In the genomic region with DNA sequence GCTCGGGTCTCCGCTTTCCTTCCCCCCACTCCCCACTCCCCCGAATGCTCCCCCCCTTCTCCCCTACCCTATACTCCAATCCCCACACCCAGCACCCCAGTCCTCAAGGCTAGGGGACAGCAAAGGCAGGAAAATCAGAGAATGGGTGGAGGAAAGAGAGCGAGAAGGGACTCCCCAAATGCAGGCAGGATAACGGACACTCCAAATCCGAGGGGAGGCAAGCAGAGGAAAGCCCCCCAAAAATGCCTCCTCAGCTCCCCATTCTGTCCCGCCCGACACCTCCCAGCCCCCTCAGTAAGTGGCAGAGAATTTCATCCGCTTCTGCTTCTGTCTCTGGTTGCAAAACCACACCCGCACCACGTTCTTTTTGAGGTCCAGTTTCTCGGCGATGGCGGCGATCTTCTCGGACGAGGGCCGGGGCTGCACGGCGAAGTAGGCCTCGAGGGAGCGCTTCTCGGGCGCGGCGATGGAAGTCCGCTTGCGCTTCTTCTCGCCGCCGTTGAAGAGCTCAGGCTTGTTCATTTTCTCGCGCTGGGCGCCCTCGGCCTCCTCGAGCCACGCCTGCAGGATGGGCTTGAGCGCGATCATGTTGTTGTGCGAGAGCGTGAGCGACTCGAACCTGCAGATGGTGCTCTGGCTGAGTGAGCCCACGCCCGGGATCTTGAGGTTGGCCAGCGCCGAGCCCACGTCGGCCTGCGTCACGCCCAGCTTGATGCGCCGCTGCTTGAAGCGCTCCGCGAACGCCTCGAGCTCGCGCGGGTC, we compare ENCODE assay signal across 11 cellular contexts. TPM values are rescaled to one million over a fixed set of nuclear protein-coding genes. Genes with fewer than 3 reads are reported as not detected.
A peak's percentile ranks its signal among the peaks of the same experiment; 100 is the strongest.
DNase-seq lines count a peak whose midpoint lies in the region; FAIRE-seq and TF ChIP-seq lines count a peak whose summit lies in the region.
"Had no signal": no experiment of that assay in that cellular context is flagged by ENCODE, and none has a peak within 500 bp of the region (broad histone marks: within the 10 kb centered on the region; RNA-seq: fewer than 3 reads in every experiment).

No MANE protein-coding gene starts in this region.

- H3K4me2 ChIP-seq in endothelial cell of umbilical vein (ENCODE audit: insufficient read depth, low read length): no peak overlapping the region

- H3K27me3 ChIP-seq in endothelial cell of umbilical vein (ENCODE audit: control insufficient read depth in 2 of 2, insufficient read depth in 2 of 2, low read length in 2 of 2) (peaks cover 78 to 96% of the 10 kb centered on the region in 2 experiments), neutrophil (peaks cover 97% of the 10 kb centered on the region)

- H3K4me1 ChIP-seq in endothelial cell of umbilical vein (ENCODE audit: control insufficient read depth, extremely low read depth, insufficient read depth, low read length) (peaks cover 5% of the 10 kb centered on the region), neutrophil (ENCODE audit: control insufficient read depth in 1 of 2, insufficient read depth in 1 of 2, low read depth in 1 of 2, low read length in 1 of 2) (peaks cover 38 to 49% of the 10 kb centered on the region in 2 experiments)

- TF ChIP-seq POLR2A in GM12891 (IDR thresholded peaks at IDR 0.05; ENCODE audit: low read depth, low read length): no peak
- TF ChIP-seq POLR2A in endothelial cell of umbilical vein (IDR thresholded peaks at IDR 0.05; ENCODE audit: low read depth, low read length): no peak

- dilution Hi-C loops in endothelial cell of umbilical vein (cut with MboI; ENCODE audit: extremely low pct_ligation_motif_present, low sequenced_read_pairs): no loop called here

- H3K27ac ChIP-seq in endothelial cell of umbilical vein (ENCODE audit: insufficient read depth, low read depth, low read length) (no peak overlapping the region), neutrophil (no peak overlapping the region)
- H3K27ac ChIP-seq: prostate gland had no signal

- no peaks in the 10 kb centered on the region for H4K20me1 ChIP-seq in endothelial cell of umbilical vein (replicated peaks; ENCODE audit: control insufficient read depth, extremely low read depth, insufficient read depth, low read length)

- CTCF ChIA-PET in endothelial cell of umbilical vein (lab: Charles Lee): interaction anchor here (1.3 kb wide), 1 partner anchor 464 kb away, joined by 3 read pairs; no protein-coding TSS in a partner anchor

- no peaks in the 10 kb centered on the region for H3K79me2 ChIP-seq in endothelial cell of umbilical vein (ENCODE audit: control insufficient read depth, insufficient read depth, low read length)

- TF ChIP-seq CTCF in endothelial cell of umbilical vein (IDR thresholded peaks at IDR 0.05; ENCODE audit: extremely low read depth in 1 of 2, insufficient read depth in 1 of 2, low read depth in 1 of 2, low read length in 2 of 2): no peak
- TF ChIP-seq CTCF in neutrophil (IDR thresholded peaks at IDR 0.05): no peak

- H3K4me3 ChIP-seq in endothelial cell of umbilical vein (replicated peaks in 1 of 3; ENCODE audit: insufficient read depth in 1 of 3, low read depth in 1 of 3, low read length in 3 of 3): no peak overlapping the region
- H3K4me3 ChIP-seq in neutrophil (ENCODE audit: low read depth in 1 of 2, low read length in 1 of 2): peak overlapping the region; percentile 37 to 55
- H3K4me3 ChIP-seq: prostate gland had no signal

- no TSS peak for BruUV-seq in endothelial cell of umbilical vein (replicated peaks; lab: Mats Ljungman, UMichigan)

- intact Hi-C loops in endothelial cell of umbilical vein (cut with micrococcal nuclease): loop anchor here (5.0 kb wide), 1 partner anchor 469 kb away; no protein-coding TSS in a partner anchor

- H2AFZ ChIP-seq in endothelial cell of umbilical vein (ENCODE audit: low read depth, low read length): peak overlapping the region; percentile 15

- POLR2A ChIA-PET in endothelial cell of umbilical vein (lab: Charles Lee): no interaction called here

- H3K9me3 ChIP-seq in endothelial cell of umbilical vein (replicated peaks; ENCODE audit: control insufficient read depth, insufficient read depth, low read length) (no peaks in the 10 kb centered on the region), neutrophil (no peaks in the 10 kb centered on the region)
- H3K9me3 ChIP-seq: prostate gland had no signal

- no peaks in the 10 kb centered on the region for H3K36me3 ChIP-seq in endothelial cell of umbilical vein (ENCODE audit: control insufficient read depth in 2 of 2, extremely low read depth in 1 of 2, insufficient read depth in 2 of 2, low read length in 2 of 2)
- no peaks in the 10 kb centered on the region for H3K36me3 ChIP-seq in neutrophil
- H3K36me3 ChIP-seq: prostate gland had no signal

- FAIRE-seq in GM12891 (lab: Jason Lieb, UNC) (peak; percentile 62), endothelial cell of umbilical vein (lab: Jason Lieb, UNC) (no peak)
- FAIRE-seq: TTC549 had no signal

- H3K9ac ChIP-seq in endothelial cell of umbilical vein (replicated peaks; ENCODE audit: extremely low read depth, insufficient read depth, low read length): no peak overlapping the region

- no peak for DNase-seq in GM12891 (ENCODE audit: insufficient read length, low spot score)
- DNase-seq in NCI-H2227 treated with DMSO at 0.1 percent for 48 hours (lab: John Stamatoyannopoulos, UW): peak; percentile 19
- peak; percentile 34 for DNase-seq in endothelial cell of umbilical vein (ENCODE audit: low read depth, low spot score)
- no peak for DNase-seq in DMS114 treated with DMSO at 0.1 percent for 48 hours (lab: John Stamatoyannopoulos, UW; ENCODE audit: unreplicated experiment)
- no peak for DNase-seq in ureter (ENCODE audit: low spot score)
- no peak for DNase-seq in kidney glomerular epithelial cell (lab: John Stamatoyannopoulos, UW)
- no peak for DNase-seq in epidermal melanocyte (ENCODE audit: insufficient read length, low spot score)
- DNase-seq: NCI-H187 treated with DMSO at 0.1 percent for 48 hours had no signal

- no peaks in the 10 kb centered on the region for H3K9me1 ChIP-seq in endothelial cell of umbilical vein (replicated peaks; ENCODE audit: control insufficient read depth, extremely low read depth, insufficient read depth, low read length)

TF ChIP-seq in GM12891, 5 proteins besides CTCF, POLR2A, EP300 and RAD21:
- no peak for TF ChIP-seq POU2F2 (IDR thresholded peaks at IDR 0.05; ENCODE audit: low read depth, low read length)
- TF ChIP-seq SPI1 (IDR thresholded peaks at IDR 0.05; ENCODE audit: low read depth, low read length): no peak
- TF ChIP-seq TAF1 (IDR thresholded peaks at IDR 0.05; ENCODE audit: low read depth, low read length): no peak
- TF ChIP-seq PAX5 (IDR thresholded peaks at IDR 0.05; ENCODE audit: insufficient read depth, low read length, severe bottlenecking): no peak
- no peak for TF ChIP-seq POLR2AphosphoS5 (IDR thresholded peaks at IDR 0.05; ENCODE audit: low read depth, low read length)

TF ChIP-seq in endothelial cell of umbilical vein, 7 proteins besides CTCF, POLR2A, EP300 and RAD21:
- TF ChIP-seq POLR2AphosphoS5 (IDR thresholded peaks at IDR 0.05; ENCODE audit: insufficient read depth, low read depth, low read length) (no peak), JUN (IDR thresholded peaks at IDR 0.05; ENCODE audit: borderline replicate concordance, insufficient read depth, insufficient read length, low read depth) (no peak), EZH2 (IDR thresholded peaks at IDR 0.05; ENCODE audit: borderline replicate concordance, low read depth, low read length, severe bottlenecking) (peak; percentile 77), MYC (IDR thresholded peaks at IDR 0.05; ENCODE audit: low read depth, low read length) (no peak)

RNA-seq across cellular contexts. Expression of gene POU4F1, which starts 2.0 kb away (rescaled TPM):
- 0.12 TPM for polyA plus RNA-seq in GM12891 (2012; ENCODE audit: low read depth, missing spikeins)
- 0.39 and 1.1 TPM in 2 replicates for total RNA-seq in endothelial cell of umbilical vein
- polyA plus RNA-seq in endothelial cell of umbilical vein: 0.27 and 0.30 TPM in 2 replicates
- 0.21 and 0.32 TPM in 2 replicates for polyA plus RNA-seq in endothelial cell of umbilical vein (2011; cell fraction: cytosol; rRNA removed)
- polyA plus RNA-seq in endothelial cell of umbilical vein (2011; cell fraction: nucleus; rRNA removed): 2.9 and 3.4 TPM in 2 replicates
- 0.08 and 0.52 TPM in 2 replicates for polyA plus RNA-seq in endothelial cell of umbilical vein (2012)
- polyA minus RNA-seq in endothelial cell of umbilical vein: 0.10 and 0.25 TPM in 2 replicates
- not detected for polyA minus RNA-seq in endothelial cell of umbilical vein (2011; cell fraction: cytosol; rRNA and poly(A)+ RNA removed)
- polyA minus RNA-seq in endothelial cell of umbilical vein (2011; cell fraction: nucleus; rRNA and poly(A)+ RNA removed): 0.53 TPM in 2 replicates
- total RNA-seq in ureter: not detected

RNA-seq across cellular contexts. Expression of gene OBI1, which starts 57.6 kb away (rescaled TPM):
- 6.2 TPM for polyA plus RNA-seq in GM12891 (2012; ENCODE audit: low read depth, missing spikeins)
- total RNA-seq in endothelial cell of umbilical vein (14.6 and 16.1 TPM in 2 replicates), ureter (14.9 TPM)
- polyA plus RNA-seq in endothelial cell of umbilical vein: 3.6 and 5.0 TPM in 2 replicates
- 6.2 and 6.6 TPM in 2 replicates for polyA plus RNA-seq in endothelial cell of umbilical vein (2011; cell fraction: cytosol; rRNA removed)
- 6.5 and 9.0 TPM in 2 replicates for polyA plus RNA-seq in endothelial cell of umbilical vein (2011; cell fraction: nucleus; rRNA removed)
- polyA plus RNA-seq in endothelial cell of umbilical vein (2012): 9.3 and 12.3 TPM in 2 replicates
- 16.3 and 16.9 TPM in 2 replicates for polyA minus RNA-seq in endothelial cell of umbilical vein
- polyA minus RNA-seq in endothelial cell of umbilical vein (2011; cell fraction: cytosol; rRNA and poly(A)+ RNA removed): 10.0 TPM
- polyA minus RNA-seq in endothelial cell of umbilical vein (2011; cell fraction: nucleus; rRNA and poly(A)+ RNA removed): 8.7 and 12.3 TPM in 2 replicates

Comparison
In these comparisons a context has a peak if more than half of its experiments do, and no peak if none do; other contexts are left out.
1. DNase-seq: peak in NCI-H2227 treated with DMSO at 0.1 percent for 48 hours (single experiment) and endothelial cell of umbilical vein (single experiment); none in GM12891 (single experiment), DMS114 treated with DMSO at 0.1 percent for 48 hours (single experiment), ureter (single experiment), kidney glomerular epithelial cell (single experiment) and epidermal melanocyte (single experiment).
2. H3K4me3 ChIP-seq: peak in neutrophil (2 of 2); none in endothelial cell of umbilical vein (0 of 3).